Comparison of ENCODE assay signal across 9 cellular contexts in the genomic region with DNA sequence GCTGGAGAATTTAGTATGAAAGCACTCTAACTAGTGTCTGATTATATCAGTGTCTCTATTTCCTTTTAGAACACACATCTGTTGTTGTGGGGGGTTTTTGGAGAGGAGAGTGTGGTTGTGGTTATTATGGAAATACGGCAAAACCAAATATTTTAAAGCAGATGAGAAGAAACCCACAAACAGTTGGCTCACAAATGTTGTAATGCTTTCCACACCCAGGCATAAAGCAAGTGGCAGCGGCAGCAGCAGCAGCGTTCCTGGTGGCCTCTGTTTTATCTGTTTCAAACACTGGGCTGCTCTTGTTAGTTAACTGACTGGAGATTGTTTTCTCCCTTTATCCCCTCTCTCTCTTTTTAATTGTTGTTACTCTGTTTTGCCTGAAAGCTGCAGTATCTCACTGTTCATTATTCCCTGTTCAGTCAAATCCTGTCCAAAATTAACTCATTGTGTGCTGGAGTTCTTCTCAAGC.
DNase-seq lines count a peak whose midpoint lies in the region; ATAC-seq, FAIRE-seq and TF ChIP-seq lines count a peak whose summit lies in the region.
"Had no signal": no experiment of that assay in that cellular context is flagged by ENCODE, and none has a peak within 500 bp of the region (broad histone marks: within the 10 kb centered on the region; RNA-seq: fewer than 3 reads in every experiment).

No MANE protein-coding gene starts in this region.

- no peak overlapping the region for H2AK5ac ChIP-seq in IMR-90 (ENCODE audit: low read depth, low read length)

- CTCF ChIA-PET in IMR-90 (lab: Yijun Ruan, JAX) (interaction anchor here (1.8 kb wide), 1 partner anchor 25 kb away, joined by 5 read pairs; no protein-coding TSS in a partner anchor), GM12878 (lab: Yijun Ruan, JAX) (interaction anchor here (0.6 to 9.4 kb wide), 8 partner anchors 9 to 1077 kb away, joined by 3 to 92 read pairs (median 4); no protein-coding TSS in a partner anchor)

- H3K4me3 Mint-ChIP-seq in natural killer cell treated with Interleukin-12 subunit alpha and Interleukin-12 subunit beta and Interleukin-15 and Interleukin-18, amount 100 ng/mL, for 72 hours: peak overlapping the region; percentile 25
- H3K4me3 Mint-ChIP-seq: activated T-cell treated with anti-CD3 and anti-CD28 coated beads, Interleukin-2, amount 50 U/mL, for 24 hours had no signal

- no peaks in the 10 kb centered on the region for H3K79me1 ChIP-seq in IMR-90 (ENCODE audit: low read depth in 1 of 2, low read length in 2 of 2)

- H3K9me3 ChIP-seq in IMR-90 (ENCODE audit: control insufficient read depth, insufficient read depth, low read length): no peaks in the 10 kb centered on the region
- H3K9me3 ChIP-seq in GM12878 (replicated peaks; ENCODE audit: control insufficient read depth, insufficient read depth, low read length): no peaks in the 10 kb centered on the region

- FAIRE-seq in GM12878 (lab: Jason Lieb, UNC): no peak

- H3K18ac ChIP-seq in IMR-90 (ENCODE audit: low read depth, low read length): peak overlapping the region; percentile 22

- peak overlapping the region; percentile 49; the same call in 1 of the 2 replicates for H3K27ac ChIP-seq in IMR-90 (ENCODE audit: insufficient read depth, low read length)
- no peak overlapping the region for H3K27ac ChIP-seq in GM12878 (ENCODE audit: control insufficient read depth, insufficient read depth)
- H3K27ac ChIP-seq in dorsolateral prefrontal cortex: peak overlapping the region in 1 of 59 donors; percentile 20

- peak overlapping the region; percentile 36 for H2AFZ ChIP-seq in IMR-90 (replicated peaks; ENCODE audit: low read length, poor library complexity)
- no peak overlapping the region for H2AFZ ChIP-seq in GM12878 (ENCODE audit: control insufficient read depth, low read depth, low read length)

- dilution Hi-C loops in IMR-90 (cut with HindIII; ENCODE audit: low sequenced_read_pairs, unreplicated experiment): no loop called here

- no peak overlapping the region for H3K23ac ChIP-seq in IMR-90 (ENCODE audit: low read depth, low read length)

- peak; percentile 41 for TF ChIP-seq RAD21 in IMR-90 (IDR thresholded peaks at IDR 0.05; ENCODE audit: low read length)
- 0 out of 2 replicates have a peak, but pooled peaks have one; percentile 18 for TF ChIP-seq RAD21 in GM12878 (IDR thresholded peaks at IDR 0.05; ENCODE audit: insufficient read depth, low read depth, low read length)

- no peak overlapping the region; the same call in 1 of the 2 replicates for H3K4ac ChIP-seq in IMR-90 (ENCODE audit: low read depth, low read length)

- H3K27me3 Mint-ChIP-seq in natural killer cell treated with Interleukin-12 subunit alpha and Interleukin-12 subunit beta and Interleukin-15 and Interleukin-18, amount 100 ng/mL, for 72 hours: peaks cover 40 to 41% of the 10 kb centered on the region in 2 donors

- ATAC-seq in IMR-90 (ENCODE audit: low read depth): peak; percentile 24
- ATAC-seq in GM12878: peak; percentile 68
- ATAC-seq in natural killer cell treated with Interleukin-12 subunit alpha and Interleukin-12 subunit beta and Interleukin-15 and Interleukin-18, amount 100 ng/mL, for 72 hours: peak; percentile 70 to 82
- ATAC-seq in HG03520 (IDR thresholded peaks at IDR 0.05; ENCODE audit: unreplicated experiment): no peak

- H3K4me1 ChIP-seq in IMR-90 (ENCODE audit: control insufficient read depth, insufficient read depth, low read length): peaks cover 15% of the 10 kb centered on the region
- peaks cover 4% of the 10 kb centered on the region; the same call in 1 of the 2 replicates for H3K4me1 ChIP-seq in GM12878 (ENCODE audit: control insufficient read depth, insufficient read depth, low read length)

- H3K27me3 ChIP-seq in IMR-90 (ENCODE audit: control insufficient read depth, insufficient read depth, low read length): no peaks in the 10 kb centered on the region
- no peaks in the 10 kb centered on the region for H3K27me3 ChIP-seq in GM12878 (replicated peaks in 1 of 2; ENCODE audit: control insufficient read depth in 2 of 2, insufficient read depth in 2 of 2, low read length in 1 of 2)
- H3K27me3 ChIP-seq in dorsolateral prefrontal cortex: peaks cover 0 to 59% (median 5%) of the 10 kb centered on the region in 45 donors

- TF ChIP-seq POLR2A in IMR-90 (IDR thresholded peaks at IDR 0.05; ENCODE audit: low read depth, low read length) (no peak), GM12878 (IDR thresholded peaks at IDR 0.05; ENCODE audit: low read depth, low read length) (no peak)

- peak overlapping the region; percentile 61 for H2BK120ac ChIP-seq in IMR-90 (ENCODE audit: low read depth, low read length)

- WGBS in IMR-90 (ENCODE audit: extremely low coverage in 2 of 2, insufficient read length in 1 of 2), 2 experiments: no CpG with 5 or more reads among the region's 3 CpGs
- WGBS in GM12878 (ENCODE audit: insufficient coverage, insufficient replicate concordance, low lambda C conversion rate, missing lambda C conversion rate): 24% methylated on average over 3 of the region's 3 CpGs

- peak in 1 of 2 experiments; percentile 45; a peak in 1 of 4 replicates for TF ChIP-seq EP300 in GM12878 (IDR thresholded peaks at IDR 0.05; ENCODE audit: borderline replicate concordance in 1 of 2, control insufficient read depth in 1 of 2, low read depth in 2 of 2, low read length in 2 of 2)

- RAD21 ChIA-PET in GM12878 (lab: Charles Lee; ENCODE audit: unreplicated experiment): interaction anchor here (0.7 to 12.9 kb wide), 13 partner anchors 9 to 1061 kb away, joined by 3 to 104 read pairs (median 3); partner anchors contain the start of gene NR2F2

- H3K36me3 ChIP-seq in IMR-90 (ENCODE audit: control insufficient read depth, insufficient read depth, low read length) (no peaks in the 10 kb centered on the region), GM12878 (ENCODE audit: control insufficient read depth in 2 of 2, insufficient read depth in 2 of 2, low read length in 1 of 2) (no peaks in the 10 kb centered on the region)

- H2BK20ac ChIP-seq in IMR-90 (ENCODE audit: low read depth, low read length): peak overlapping the region; percentile 21; the same call in 1 of the 2 replicates

- no peaks in the 10 kb centered on the region for H3K36me3 Mint-ChIP-seq in natural killer cell treated with Interleukin-12 subunit alpha and Interleukin-12 subunit beta and Interleukin-15 and Interleukin-18, amount 100 ng/mL, for 72 hours

- peak overlapping the region; percentile 46; the same call in 1 of the 2 replicates for H3K14ac ChIP-seq in IMR-90 (replicated peaks; ENCODE audit: low read depth, low read length)

- peak overlapping the region; percentile 33 to 49 for H3K27ac Mint-ChIP-seq in natural killer cell treated with Interleukin-12 subunit alpha and Interleukin-12 subunit beta and Interleukin-15 and Interleukin-18, amount 100 ng/mL, for 72 hours
- H3K27ac Mint-ChIP-seq: activated T-cell treated with anti-CD3 and anti-CD28 coated beads, Interleukin-2, amount 50 U/mL, for 24 hours had no signal

- in situ Hi-C loops in IMR-90 (cut with MboI; ENCODE audit: low sequenced_read_pairs): no loop called here
- in situ Hi-C loops in GM12878 (cut with MboI): no loop called here

- DNase-seq in GM03348 (ENCODE audit: low spot score): peak; percentile 52
- peak; percentile 70 for DNase-seq in IMR-90
- DNase-seq in GM12878 (ENCODE audit: low read depth, low spot score): no peak
- peak; percentile 66 for DNase-seq in natural killer cell treated with Interleukin-12 subunit alpha and Interleukin-12 subunit beta and Interleukin-15 and Interleukin-18, amount 100 ng/mL, for 72 hours (ENCODE audit: low spot score)
- no peak for DNase-seq in NCI-H2107 treated with DMSO at 0.1 percent for 48 hours (lab: John Stamatoyannopoulos, UW; ENCODE audit: unreplicated experiment)
- DNase-seq in dorsolateral prefrontal cortex: no peak
- no peak for DNase-seq in NCI-H2081 (lab: John Stamatoyannopoulos, UW)
- DNase-seq: activated T-cell treated with anti-CD3 and anti-CD28 coated beads, Interleukin-2, amount 50 U/mL, for 24 hours had no signal

- no peak overlapping the region for H3K56ac ChIP-seq in IMR-90 (ENCODE audit: extremely low read depth, insufficient read depth, low read length)

- H4K5ac ChIP-seq in IMR-90 (ENCODE audit: low read depth, low read length): no peak overlapping the region

- TF ChIP-seq CTCF in IMR-90 (conservative IDR thresholded peaks at IDR 0.05; ENCODE audit: low read depth, low read length): peak; percentile 33
- TF ChIP-seq CTCF in GM12878 (IDR thresholded peaks at IDR 0.05 in 2 of 3, conservative IDR thresholded peaks at IDR 0.05 in 1 of 3; ENCODE audit: control insufficient read depth in 2 of 3, extremely low read depth in 1 of 3, insufficient read depth in 1 of 3, low read depth in 3 of 3, low read length in 3 of 3): peak in 1 of 3 experiments; percentile 4; a peak in 1 of 6 replicates
- no peak for TF ChIP-seq CTCF in dorsolateral prefrontal cortex (IDR thresholded peaks at IDR 0.05 in 54 of 56, conservative IDR thresholded peaks at IDR 0.05 in 2 of 56; ENCODE audit: low read depth in 1 of 56, partially characterized antibody in 56 of 56)

- 0 out of 4 replicates have a peak overlapping the region, but pooled peaks of 1 of the 2 experiments have one; percentile 1 for H4K8ac ChIP-seq in IMR-90 (ENCODE audit: low read depth in 2 of 2, low read length in 2 of 2)

- BruUV-seq in IMR-90 (replicated peaks; lab: Mats Ljungman, UMichigan) (no TSS peak), GM12878 (replicated peaks; lab: Mats Ljungman, UMichigan) (no TSS peak)

- no peak overlapping the region for H2BK5ac ChIP-seq in IMR-90 (ENCODE audit: low read depth, low read length, poor library complexity, severe bottlenecking)

- H2AK9ac ChIP-seq in IMR-90 (replicated peaks; ENCODE audit: low read depth, low read length, poor library complexity): no peak overlapping the region

- no peak overlapping the region for H4K91ac ChIP-seq in IMR-90 (ENCODE audit: insufficient read depth, low read depth, low read length)

- no peaks in the 10 kb centered on the region for H3K9me1 ChIP-seq in IMR-90 (ENCODE audit: insufficient read depth, low read length)

- H2BK15ac ChIP-seq in IMR-90 (ENCODE audit: low read depth, low read length): peak overlapping the region; percentile 71; the same call in 2 of the 3 replicates

- no peaks in the 10 kb centered on the region for H3K9me3 Mint-ChIP-seq in natural killer cell treated with Interleukin-12 subunit alpha and Interleukin-12 subunit beta and Interleukin-15 and Interleukin-18, amount 100 ng/mL, for 72 hours
- H3K9me3 Mint-ChIP-seq: activated T-cell treated with anti-CD3 and anti-CD28 coated beads, Interleukin-2, amount 50 U/mL, for 24 hours had no signal

- SMC1A ChIA-PET in GM12878 (lab: Charles Lee; ENCODE audit: uncharacterized antibody, unreplicated experiment): interaction anchor here (0.6 to 22.3 kb wide), 16 partner anchors 9 to 1042 kb away, joined by 3 to 310 read pairs (median 4); no protein-coding TSS in a partner anchor

- H3K4me2 ChIP-seq in IMR-90 (ENCODE audit: low read depth, low read length) (peak overlapping the region; percentile 6; the same call in 1 of the 2 replicates), GM12878 (ENCODE audit: control insufficient read depth, insufficient read depth) (no peak overlapping the region)

- intact Hi-C loops in IMR-90 (cut with micrococcal nuclease) (loop anchor here (5.0 to 10.0 kb wide), 3 partner anchors 258 to 890 kb away; no protein-coding TSS in a partner anchor), GM12878 (cut with micrococcal nuclease; ENCODE audit: unreplicated experiment) (loop anchor here (5.0 kb wide), 1 partner anchor 1062 kb away; no protein-coding TSS in a partner anchor), dorsolateral prefrontal cortex (cut with DNase I) (no loop called here)

- POLR2A ChIA-PET in IMR-90 (lab: Charles Lee; ENCODE audit: unreplicated experiment): interaction anchor here (0.5 kb wide), 1 partner anchor 1054 kb away, joined by 4 read pairs; no protein-coding TSS in a partner anchor
- POLR2A ChIA-PET in GM12878 (lab: Charles Lee): no interaction called here

- H3K4me1 Mint-ChIP-seq in natural killer cell treated with Interleukin-12 subunit alpha and Interleukin-12 subunit beta and Interleukin-15 and Interleukin-18, amount 100 ng/mL, for 72 hours (ENCODE audit: low read depth in 2 of 2): peaks cover 14 to 21% of the 10 kb centered on the region in 2 donors

- H3K9ac ChIP-seq in IMR-90 (ENCODE audit: low read depth, low read length): peak overlapping the region; percentile 25; the same call in 1 of the 2 replicates
- no peak overlapping the region for H3K9ac ChIP-seq in GM12878 (ENCODE audit: control insufficient read depth, insufficient read depth, low read length)

- H3K4me3 ChIP-seq in IMR-90 (ENCODE audit: insufficient read depth, low read depth, low read length) (no peak overlapping the region), GM12878 (no peak overlapping the region), dorsolateral prefrontal cortex (no peak overlapping the region)

- H3K79me2 ChIP-seq in GM12878 (ENCODE audit: control insufficient read depth, insufficient read depth, low read length): no peaks in the 10 kb centered on the region

- no peaks in the 10 kb centered on the region for H4K20me1 ChIP-seq in IMR-90 (ENCODE audit: insufficient read depth, low read length)
- no peaks in the 10 kb centered on the region for H4K20me1 ChIP-seq in GM12878 (ENCODE audit: control insufficient read depth, insufficient read depth)

Comparison
In these comparisons a context has a peak if more than half of its experiments do, and no peak if none do; other contexts are left out.
1. DNase-seq: peak in GM03348 (single experiment), IMR-90 (single experiment) and natural killer cell treated with Interleukin-12 subunit alpha and Interleukin-12 subunit beta and Interleukin-15 and Interleukin-18, amount 100 ng/mL, for 72 hours (single experiment); none in GM12878 (single experiment), NCI-H2107 treated with DMSO at 0.1 percent for 48 hours (single experiment), dorsolateral prefrontal cortex (0 of 10) and NCI-H2081 (0 of 2).
2. intact Hi-C loops: an anchor here in IMR-90 (5.0 to 10.0 kb wide) and GM12878 (5.0 kb wide); none called in dorsolateral prefrontal cortex.